24 cellular contexts compared by ENCODE assay signal in the genomic region with DNA sequence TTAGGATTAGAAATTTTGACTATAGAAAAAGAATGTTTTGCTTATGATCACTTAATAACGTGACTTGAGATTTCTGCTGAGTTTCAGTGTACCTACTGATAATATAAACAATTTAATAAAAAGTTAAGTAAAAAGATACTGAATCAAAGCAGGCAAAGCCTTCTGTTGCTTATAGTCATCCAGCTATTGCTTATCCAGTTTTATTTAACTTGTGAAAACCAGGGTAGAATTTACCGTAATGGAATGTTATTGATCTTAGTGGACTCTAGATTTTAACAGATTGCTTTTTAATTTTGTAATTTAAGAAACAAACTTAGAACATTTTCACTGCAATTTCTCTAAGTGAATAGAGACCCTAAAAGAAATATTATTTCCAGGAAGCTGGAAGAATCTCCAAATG. TPM values are rescaled to one million over a fixed set of nuclear protein-coding genes. Genes with fewer than 3 reads are reported as not detected.
DNase-seq lines count a peak whose midpoint lies in the region; ATAC-seq, FAIRE-seq and TF ChIP-seq lines count a peak whose summit lies in the region.
"Had no signal": no experiment of that assay in that cellular context is flagged by ENCODE, and none has a peak within 500 bp of the region (broad histone marks: within the 10 kb centered on the region; RNA-seq: fewer than 3 reads in every experiment).

No MANE protein-coding gene starts in this region.

- no peak overlapping the region for H2AFZ ChIP-seq in HepG2 (ENCODE audit: low read length)

- H3K36me3 Mint-ChIP-seq in progenitor cell of endocrine pancreas (ENCODE audit: insufficient read depth): no peaks in the 10 kb centered on the region
- H3K36me3 Mint-ChIP-seq in activated naive CD4-positive, alpha-beta T cell treated with anti-CD3 and anti-CD28 coated beads for 36 hours (ENCODE audit: low read depth): peaks cover 2% of the 10 kb centered on the region
- H3K36me3 Mint-ChIP-seq: CD14-positive monocyte had no signal

- WGBS in right lobe of liver (ENCODE audit: insufficient coverage, low coverage, low lambda C conversion rate, missing lambda C conversion rate): 45% methylated on average over 2 of the region's 2 CpGs
- WGBS in HepG2 (ENCODE audit: low lambda C conversion rate): 95% methylated on average over 2 of the region's 2 CpGs

- peaks cover 0 to 24% (median 6%) of the 10 kb centered on the region in 4 donors for H3K4me1 ChIP-seq in right lobe of liver
- H3K4me1 ChIP-seq in HepG2 (ENCODE audit: insufficient read depth, low read length): no peaks in the 10 kb centered on the region
- peaks cover 25 to 27% of the 10 kb centered on the region in 2 donors for H3K4me1 ChIP-seq in gastrocnemius medialis
- H3K4me1 ChIP-seq: BE2C, Caco-2 had no signal

- no peaks in the 10 kb centered on the region for H3K27me3 ChIP-seq in right lobe of liver
- no peaks in the 10 kb centered on the region for H3K27me3 ChIP-seq in HepG2 (ENCODE audit: control insufficient read depth in 1 of 2, insufficient read depth in 2 of 2, low read length in 2 of 2)
- no peaks in the 10 kb centered on the region for H3K27me3 ChIP-seq in gastrocnemius medialis
- H3K27me3 ChIP-seq: BE2C, BLaER1 had no signal

- DNase-seq in right lobe of liver (no peak), HepG2 (ENCODE audit: low spot score) (no peak), progenitor cell of endocrine pancreas (ENCODE audit: low spot score, unreplicated experiment) (no peak), gastrocnemius medialis (no peak)
- no peak for DNase-seq in stimulated activated CD4-positive, alpha-beta T cell treated with anti-CD3 and anti-CD28 coated beads, Interleukin-4, amount 100 ng/mL, for 1 hour
- no peak for DNase-seq in activated naive CD4-positive, alpha-beta T cell treated with anti-CD3 and anti-CD28 coated beads for 36 hours
- DNase-seq: 8988T; ACHN; BE2C; C1 segment of cervical spinal cord; Caco-2; Calu3; CD4-positive, CD25-positive, alpha-beta regulatory T cell; CD8-positive, alpha-beta T cell; DMS79 treated with DMSO at 0.1 percent for 48 hours; GDM1 had no signal

- H3K9me3 ChIP-seq in right lobe of liver (no peaks in the 10 kb centered on the region), HepG2 (ENCODE audit: low read length) (no peaks in the 10 kb centered on the region), gastrocnemius medialis (no peaks in the 10 kb centered on the region)
- H3K9me3 ChIP-seq: BE2C, Caco-2 had no signal

- H3K27ac ChIP-seq in right lobe of liver: peak overlapping the region in 2 of 3 donors; percentile 13 to 55
- H3K27ac ChIP-seq in HepG2 (ENCODE audit: extremely low read length, insufficient read depth, low read length): no peak overlapping the region
- peak overlapping the region; percentile 64 to 70 (median 66) for H3K27ac ChIP-seq in gastrocnemius medialis
- H3K27ac ChIP-seq: BLaER1 had no signal

- H3K27ac Mint-ChIP-seq in progenitor cell of endocrine pancreas: peak overlapping the region; percentile 86
- no peak overlapping the region for H3K27ac Mint-ChIP-seq in activated naive CD4-positive, alpha-beta T cell treated with anti-CD3 and anti-CD28 coated beads for 36 hours
- H3K27ac Mint-ChIP-seq: CD14-positive monocyte; CD4-positive, CD25-positive, alpha-beta regulatory T cell; CD8-positive, alpha-beta T cell had no signal

- ATAC-seq in right lobe of liver (peak; percentile 33 to 52 (median 46)), HepG2 (no peak), gastrocnemius medialis (no peak), GM18498 (IDR thresholded peaks at IDR 0.05; ENCODE audit: unreplicated experiment) (no peak)
- ATAC-seq: CD8-positive, alpha-beta T cell; GM12878 had no signal

- CTCF ChIA-PET in HepG2 (lab: Yijun Ruan, JAX; ENCODE audit: low intra/inter-chr PET ratio, low total read pairs): interaction anchor here (2.4 kb wide), 1 partner anchor 52 kb away, joined by 44 read pairs; no protein-coding TSS in a partner anchor
- CTCF ChIA-PET in activated naive CD4-positive, alpha-beta T cell treated with anti-CD3 and anti-CD28 coated beads for 36 hours (lab: Charles Lee): interaction anchor here (0.8 to 3.5 kb wide), 9 partner anchors 9 to 52 kb away, joined by 3 to 47 read pairs (median 6); partner anchors contain the start of gene TMEM182

- H3K4me3 Mint-ChIP-seq in progenitor cell of endocrine pancreas (ENCODE audit: low read depth): no peak overlapping the region
- no peak overlapping the region for H3K4me3 Mint-ChIP-seq in activated naive CD4-positive, alpha-beta T cell treated with anti-CD3 and anti-CD28 coated beads for 36 hours
- H3K4me3 Mint-ChIP-seq: CD14-positive monocyte; CD4-positive, CD25-positive, alpha-beta regulatory T cell; CD8-positive, alpha-beta T cell had no signal

- POLR2A ChIA-PET in HepG2 (lab: Yijun Ruan, JAX): interaction anchor here (1.5 kb wide), 1 partner anchor 51 kb away, joined by 4 read pairs; no protein-coding TSS in a partner anchor

- peaks cover 5% of the 10 kb centered on the region for H3K4me1 Mint-ChIP-seq in progenitor cell of endocrine pancreas (ENCODE audit: low read depth)
- no peaks in the 10 kb centered on the region for H3K4me1 Mint-ChIP-seq in activated naive CD4-positive, alpha-beta T cell treated with anti-CD3 and anti-CD28 coated beads for 36 hours (ENCODE audit: low read depth)

- no peak for TF ChIP-seq RAD21 in HepG2 (CRISPR knock-in tag; IDR thresholded peaks at IDR 0.05)

- H3K79me2 ChIP-seq in HepG2 (ENCODE audit: insufficient read depth, low read length): no peaks in the 10 kb centered on the region

- H3K36me3 ChIP-seq in right lobe of liver: no peaks in the 10 kb centered on the region
- no peaks in the 10 kb centered on the region for H3K36me3 ChIP-seq in HepG2 (replicated peaks in 1 of 2; ENCODE audit: control insufficient read depth in 1 of 2, insufficient read depth in 2 of 2, low read length in 2 of 2)
- no peaks in the 10 kb centered on the region for H3K36me3 ChIP-seq in gastrocnemius medialis
- H3K36me3 ChIP-seq: BE2C, BLaER1 had no signal

- H3K4me2 ChIP-seq in HepG2 (ENCODE audit: low read depth, low read length): no peak overlapping the region
- H3K4me2 ChIP-seq: BLaER1 had no signal

- H3K27me3 Mint-ChIP-seq in progenitor cell of endocrine pancreas: no peaks in the 10 kb centered on the region
- no peaks in the 10 kb centered on the region for H3K27me3 Mint-ChIP-seq in activated naive CD4-positive, alpha-beta T cell treated with anti-CD3 and anti-CD28 coated beads for 36 hours (ENCODE audit: low read depth)
- H3K27me3 Mint-ChIP-seq: CD4-positive, CD25-positive, alpha-beta regulatory T cell had no signal

- intact Hi-C loops in right lobe of liver (cut with DNase I) (loop anchor here in 1 of 2 donors (10.0 kb wide), 1 partner anchor 50 kb away; no protein-coding TSS in a partner anchor), HepG2 (cut with micrococcal nuclease; ENCODE audit: unreplicated experiment) (no loop called here), gastrocnemius medialis (cut with DNase I; ENCODE audit: low total_unique reads) (no loop called here)
- intact Hi-C loops in activated naive CD4-positive, alpha-beta T cell treated with anti-CD3 and anti-CD28 coated beads for 36 hours (cut with micrococcal nuclease): no loop called here

- no peaks in the 10 kb centered on the region for H4K20me1 ChIP-seq in HepG2 (ENCODE audit: insufficient read depth, low read length)
- H4K20me1 ChIP-seq: BLaER1 had no signal

- FAIRE-seq in HepG2 (lab: Jason Lieb, UNC): no peak
- FAIRE-seq: A204.1, D721Med, GM12878, GM12892, GM19239 had no signal

- TF ChIP-seq EP300 in HepG2 (IDR thresholded peaks at IDR 0.05; ENCODE audit: low read depth in 2 of 2, low read length in 2 of 2): no peak
- no peak for TF ChIP-seq EP300 in HepG2 (CRISPR knock-in tag; IDR thresholded peaks at IDR 0.05; ENCODE audit: borderline replicate concordance)

- TF ChIP-seq POLR2A in right lobe of liver (IDR thresholded peaks at IDR 0.05) (no peak), HepG2 (IDR thresholded peaks at IDR 0.05; ENCODE audit: insufficient read depth in 1 of 2, low read depth in 2 of 2, low read length in 2 of 2) (no peak), gastrocnemius medialis (IDR thresholded peaks at IDR 0.05) (no peak)

- in situ Hi-C loops in HepG2 (cut with HindIII; ENCODE audit: extremely low pct_ligation_motif_present, low pct_unique_long_range_greater_than_20kb): loop anchor here (5.0 kb wide), 1 partner anchor 48 kb away; no protein-coding TSS in a partner anchor
- in situ Hi-C loops in gastrocnemius medialis (cut with MboI; ENCODE audit: low sequenced_read_pairs in 4 of 4): loop anchor here (5.0 to 10.0 kb wide), 3 partner anchors 48 to 60 kb away; no protein-coding TSS in a partner anchor

- no TSS peak for BruUV-seq in HepG2 (replicated peaks; lab: Mats Ljungman, UMichigan)

- H3K9ac ChIP-seq in HepG2 (ENCODE audit: insufficient read depth, low read depth, low read length): no peak overlapping the region
- H3K9ac ChIP-seq: BLaER1 had no signal

- H3K4me3 ChIP-seq in right lobe of liver (no peak overlapping the region), HepG2 (replicated peaks in 1 of 3; ENCODE audit: insufficient read depth in 1 of 3, low read depth in 2 of 3, low read length in 3 of 3) (no peak overlapping the region), gastrocnemius medialis (no peak overlapping the region)
- H3K4me3 ChIP-seq: BLaER1, GM12878 had no signal

- H3K9me3 Mint-ChIP-seq in progenitor cell of endocrine pancreas (ENCODE audit: low read depth): no peaks in the 10 kb centered on the region
- no peaks in the 10 kb centered on the region for H3K9me3 Mint-ChIP-seq in activated naive CD4-positive, alpha-beta T cell treated with anti-CD3 and anti-CD28 coated beads for 36 hours
- H3K9me3 Mint-ChIP-seq: CD14-positive monocyte; CD8-positive, alpha-beta T cell had no signal

- TF ChIP-seq CTCF in right lobe of liver (IDR thresholded peaks at IDR 0.05) (no peak), HepG2 (CRISPR knock-in tag; IDR thresholded peaks at IDR 0.05) (no peak), progenitor cell of endocrine pancreas (IDR thresholded peaks at IDR 0.05; ENCODE audit: unreplicated experiment) (no peak), gastrocnemius medialis (IDR thresholded peaks at IDR 0.05 in 4 of 5, conservative IDR thresholded peaks at IDR 0.05 in 1 of 5) (no peak)

RNA-seq across cellular contexts. Expression of gene TMEM182, which starts 7.1 kb away (rescaled TPM):
- total RNA-seq in right lobe of liver (1 to 10 TPM; 1.2 to 5.9 (median 2.3) TPM), HepG2 (2016; rRNA removed; fragmentation: Illumina TruSeq; extraction: Trizol) (8.9 and 10.6 TPM in 2 replicates), progenitor cell of endocrine pancreas (6.4 and 8.1 TPM in 2 replicates), gastrocnemius medialis (10 to 100 TPM in 1 of 4 donors, 1 to 10 TPM in 3; 6.1 to 15.2 (median 8.0) TPM)
- total RNA-seq in HepG2 (2016; cell fraction: cytosol; rRNA removed; fragmentation: Illumina TruSeq; extraction: Trizol; ENCODE audit: low read depth): 2.9 and 3.2 TPM in 2 replicates
- 8.4 and 10.0 TPM in 2 replicates for total RNA-seq in HepG2 (2016; cell fraction: insoluble cytoplasmic fraction; rRNA removed; fragmentation: Illumina TruSeq; extraction: Trizol)
- total RNA-seq in HepG2 (2016; cell fraction: membrane; rRNA removed; fragmentation: Illumina TruSeq; extraction: Trizol): 4.3 and 6.3 TPM in 2 replicates
- total RNA-seq in HepG2 (2016; cell fraction: nucleus; rRNA removed; fragmentation: Illumina TruSeq; extraction: Trizol): 7.5 and 8.7 TPM in 2 replicates
- polyA plus RNA-seq in HepG2 (2011; rRNA removed): 8.0 and 8.7 TPM in 2 replicates
- 3.8 and 5.8 TPM in 2 replicates for polyA plus RNA-seq in HepG2 (2011; cell fraction: cytosol; rRNA removed)
- polyA plus RNA-seq in HepG2 (2011; cell fraction: nucleus; rRNA removed): 2.6 and 3.6 TPM in 2 replicates
- 11.2 and 15.6 TPM in 2 replicates for polyA plus RNA-seq in HepG2 (2012)
- 2.3 and 2.5 TPM in 2 replicates for polyA plus RNA-seq in HepG2 (2016; cell fraction: cytosol; fragmentation: Illumina TruSeq; extraction: Trizol; ENCODE audit: low read depth)
- 10.1 and 11.3 TPM in 2 replicates for polyA plus RNA-seq in HepG2 (2016; cell fraction: insoluble cytoplasmic fraction; fragmentation: Illumina TruSeq; extraction: Trizol; ENCODE audit: low read depth)
- polyA plus RNA-seq in HepG2 (2016; cell fraction: membrane; fragmentation: Illumina TruSeq; extraction: Trizol; ENCODE audit: low read depth): 5.0 and 5.8 TPM in 2 replicates
- 5.8 and 8.3 TPM in 2 replicates for polyA plus RNA-seq in HepG2 (2016; cell fraction: nucleus; fragmentation: Illumina TruSeq; extraction: Trizol; ENCODE audit: insufficient read depth, low read depth)
- polyA minus RNA-seq in HepG2 (2011; rRNA and poly(A)+ RNA removed; ENCODE audit: low replicate concordance): 4.8 and 13.3 TPM in 2 replicates
- 2.5 and 6.1 TPM in 2 replicates for polyA minus RNA-seq in HepG2 (2011; cell fraction: cytosol; rRNA and poly(A)+ RNA removed)
- 26.4 and 30.3 TPM in 2 replicates for polyA minus RNA-seq in HepG2 (2011; cell fraction: nucleus; rRNA and poly(A)+ RNA removed)
- total RNA-seq in activated naive CD4-positive, alpha-beta T cell treated with anti-CD3 and anti-CD28 coated beads for 36 hours: 1 to 10 TPM; 4.9 to 6.3 TPM

Comparison
In these comparisons a context has a peak if more than half of its experiments do, and no peak if none do; other contexts are left out.
1. ATAC-seq: peak in right lobe of liver (4 of 4); none in HepG2 (single experiment), gastrocnemius medialis (0 of 2) and GM18498 (single experiment).